8 cellular contexts compared by ENCODE assay signal in genomic region chr2:64652231-64653173, GRCh38. TPM values are rescaled to one million over a fixed set of nuclear protein-coding genes. Genes with fewer than 3 reads are reported as not detected.
DNase-seq lines count a peak whose midpoint lies in the region; ATAC-seq and TF ChIP-seq lines count a peak whose summit lies in the region.

No MANE protein-coding gene starts in this region.

- H3K4me1 ChIP-seq in ACC112 (ENCODE audit: control insufficient read depth, insufficient read depth, low read length, unreplicated experiment) (peaks cover 50% of the 10 kb centered on the region), GM23248 (ENCODE audit: insufficient read depth) (peaks cover 55% of the 10 kb centered on the region), OCI-LY7 (ENCODE audit: insufficient read depth, low read length, poor library complexity, severe bottlenecking) (peaks cover 74% of the 10 kb centered on the region)

- H3K4me3 ChIP-seq in ACC112 (ENCODE audit: low read depth, low read length) (peak overlapping the region; percentile 98), GM23248 (peak overlapping the region; percentile 87), OCI-LY7 (ENCODE audit: low read depth, low read length, poor library complexity, severe bottlenecking) (peak overlapping the region; percentile 93)

- H3K9me3 Mint-ChIP-seq in brain, result no peaks in the 10 kb centered on the region
- H3K9me3 Mint-ChIP-seq in stimulated activated naive CD8-positive, alpha-beta T cell treated with anti-CD3 and anti-CD28 coated beads, Interleukin-15, amount 100 ng/mL, for 72 hours, result no peaks in the 10 kb centered on the region

- peak; percentile 83 for DNase-seq in GM23248
- DNase-seq in OCI-LY7 (ENCODE audit: low spot score), result peak; percentile 50
- peak in 1 of 2 donors; percentile 29 for DNase-seq in stimulated activated naive CD8-positive, alpha-beta T cell treated with anti-CD3 and anti-CD28 coated beads, Interleukin-15, amount 100 ng/mL, for 72 hours

- in situ Hi-C loops in GM23248 (cut with MboI), result no loop called here

- H3K36me3 Mint-ChIP-seq in brain, result no peaks in the 10 kb centered on the region

- H3K9me2 ChIP-seq in GM23248 (ENCODE audit: insufficient read depth) (no peaks in the 10 kb centered on the region), OCI-LY7 (ENCODE audit: insufficient read depth, low read length) (no peaks in the 10 kb centered on the region)

- peaks cover 4% of the 10 kb centered on the region for H3K27me3 Mint-ChIP-seq in brain
- no peaks in the 10 kb centered on the region for H3K27me3 Mint-ChIP-seq in stimulated activated naive CD8-positive, alpha-beta T cell treated with anti-CD3 and anti-CD28 coated beads, Interleukin-15, amount 100 ng/mL, for 72 hours

- POLR2A ChIA-PET in OCI-LY7 (lab: Charles Lee), result interaction anchor here (0.7 to 13.1 kb wide), 12 partner anchors 10 to 263 kb away, joined by 3 to 324 read pairs (median 8); no protein-coding TSS in a partner anchor

- H2AFZ ChIP-seq in ACC112 (ENCODE audit: low read length, unreplicated experiment) (peak overlapping the region; percentile 19), GM23248 (peak overlapping the region; percentile 28; the same call in 1 of the 2 replicates), OCI-LY7 (ENCODE audit: low read length) (no peak overlapping the region)

- H3K4me2 ChIP-seq in GM23248 (ENCODE audit: unreplicated experiment) (peak overlapping the region; percentile 94), OCI-LY7 (ENCODE audit: low read length) (peak overlapping the region; percentile 88)

- H3K27me3 ChIP-seq in ACC112 (ENCODE audit: insufficient read depth, low read length), result no peaks in the 10 kb centered on the region
- H3K27me3 ChIP-seq in GM23248 (replicated peaks; ENCODE audit: insufficient read depth), result no peaks in the 10 kb centered on the region
- no peaks in the 10 kb centered on the region for H3K27me3 ChIP-seq in layer of hippocampus (ENCODE audit: control insufficient read depth, insufficient read depth, low read length)

- H3K36me3 ChIP-seq in ACC112 (ENCODE audit: insufficient read depth, low read length) (no peaks in the 10 kb centered on the region), GM23248 (ENCODE audit: low read depth) (no peaks in the 10 kb centered on the region), OCI-LY7 (ENCODE audit: insufficient read depth, low read length) (peaks cover 5% of the 10 kb centered on the region; the same call in 1 of the 2 replicates)

- H3K9me3 ChIP-seq in GM23248 (ENCODE audit: low read depth) (no peaks in the 10 kb centered on the region), OCI-LY7 (ENCODE audit: low read length) (no peaks in the 10 kb centered on the region)

- intact Hi-C loops in OCI-LY7 (cut with micrococcal nuclease; ENCODE audit: unreplicated experiment), result loop anchor here (2.0 kb wide), 1 partner anchor 98 kb away; no protein-coding TSS in a partner anchor

- peak; percentile 41 for ATAC-seq in stimulated activated naive CD8-positive, alpha-beta T cell treated with anti-CD3 and anti-CD28 coated beads, Interleukin-15, amount 100 ng/mL, for 72 hours
- ATAC-seq in HG03521 (IDR thresholded peaks at IDR 0.05; ENCODE audit: unreplicated experiment) (no peak), GM18517 (IDR thresholded peaks at IDR 0.05; ENCODE audit: unreplicated experiment) (no peak)

- H3K27ac Mint-ChIP-seq in brain, result peak overlapping the region; percentile 84 to 97 (median 90)
- peak overlapping the region; percentile 93 to 98 for H3K27ac Mint-ChIP-seq in stimulated activated naive CD8-positive, alpha-beta T cell treated with anti-CD3 and anti-CD28 coated beads, Interleukin-15, amount 100 ng/mL, for 72 hours

- H3K27ac ChIP-seq in ACC112 (ENCODE audit: low read depth, low read length) (peak overlapping the region; percentile 81), GM23248 (peak overlapping the region; percentile 97), OCI-LY7 (ENCODE audit: low read depth, low read length, poor library complexity, severe bottlenecking) (peak overlapping the region; percentile 87), layer of hippocampus (ENCODE audit: low read depth, low read length) (peak overlapping the region; percentile 93)

- H3K9ac ChIP-seq in GM23248, result peak overlapping the region; percentile 98

- TSS peak; percentile 35 for BruUV-seq in OCI-LY7 (replicated peaks; lab: Mats Ljungman, UMichigan)

- WGBS in GM23248 (ENCODE audit: low coverage in 1 of 2, low lambda C conversion rate in 2 of 2, missing lambda C conversion rate in 2 of 2), 2 experiments, result 1 to 2% methylated on average over 21 of the region's 21 CpGs

- peaks cover 71% of the 10 kb centered on the region for H3K79me2 ChIP-seq in ACC112 (ENCODE audit: control insufficient read depth, insufficient read depth, low read length, unreplicated experiment)
- peaks cover 61% of the 10 kb centered on the region for H3K79me2 ChIP-seq in GM23248 (ENCODE audit: insufficient read depth)
- H3K79me2 ChIP-seq in OCI-LY7 (ENCODE audit: insufficient read depth, low read depth, low read length), result peaks cover 93% of the 10 kb centered on the region

- TF ChIP-seq CTCF in OCI-LY7 (conservative IDR thresholded peaks at IDR 0.05; ENCODE audit: low read length) (no peak), brain (conservative IDR thresholded peaks at IDR 0.05) (no peak)

- H4K20me1 ChIP-seq in GM23248 (ENCODE audit: insufficient read depth) (peaks cover 32% of the 10 kb centered on the region; the same call in 1 of the 2 replicates), OCI-LY7 (ENCODE audit: insufficient read depth, low read length) (peaks cover 44% of the 10 kb centered on the region)

- H3K4me3 Mint-ChIP-seq in brain, result peak overlapping the region; percentile 89 to 93 (median 91)
- peak overlapping the region; percentile 89 to 92 for H3K4me3 Mint-ChIP-seq in stimulated activated naive CD8-positive, alpha-beta T cell treated with anti-CD3 and anti-CD28 coated beads, Interleukin-15, amount 100 ng/mL, for 72 hours

- H3F3A ChIP-seq in GM23248 (ENCODE audit: insufficient read depth), result peaks cover 41% of the 10 kb centered on the region

- CTCF ChIA-PET in OCI-LY7 (lab: Charles Lee; ENCODE audit: unreplicated experiment), result interaction anchor here (0.5 to 1.6 kb wide), 7 partner anchors 9 to 212 kb away, joined by 3 to 5 read pairs (median 3); no protein-coding TSS in a partner anchor

- H3K4me1 Mint-ChIP-seq in brain, result peaks cover 71% of the 10 kb centered on the region
- peaks cover 80% of the 10 kb centered on the region for H3K4me1 Mint-ChIP-seq in stimulated activated naive CD8-positive, alpha-beta T cell treated with anti-CD3 and anti-CD28 coated beads, Interleukin-15, amount 100 ng/mL, for 72 hours

RNA-seq across cellular contexts. Expression of gene SERTAD2, which starts 1.2 kb away (rescaled TPM):
- total RNA-seq in GM23248 (2014; rRNA removed; shearing (Covaris generic)), result 18.5 and 21.0 TPM in 2 replicates
- polyA plus RNA-seq in GM23248 (2016; fragmentation: Nextera tagmentation; extraction: Ambion mirVana) (26.8 and 30.0 TPM in 2 replicates), brain (ENCODE audit: insufficient read depth, low read depth, low replicate concordance) (3.1 TPM)
- total RNA-seq in OCI-LY7 (2014; rRNA removed; shearing (Covaris generic)), result 10.7 and 11.5 TPM in 2 replicates
- total RNA-seq in OCI-LY7 (2022), result 53.2 and 54.5 TPM in 2 replicates
